9 cellular contexts compared by ENCODE assay signal in the genomic region with DNA sequence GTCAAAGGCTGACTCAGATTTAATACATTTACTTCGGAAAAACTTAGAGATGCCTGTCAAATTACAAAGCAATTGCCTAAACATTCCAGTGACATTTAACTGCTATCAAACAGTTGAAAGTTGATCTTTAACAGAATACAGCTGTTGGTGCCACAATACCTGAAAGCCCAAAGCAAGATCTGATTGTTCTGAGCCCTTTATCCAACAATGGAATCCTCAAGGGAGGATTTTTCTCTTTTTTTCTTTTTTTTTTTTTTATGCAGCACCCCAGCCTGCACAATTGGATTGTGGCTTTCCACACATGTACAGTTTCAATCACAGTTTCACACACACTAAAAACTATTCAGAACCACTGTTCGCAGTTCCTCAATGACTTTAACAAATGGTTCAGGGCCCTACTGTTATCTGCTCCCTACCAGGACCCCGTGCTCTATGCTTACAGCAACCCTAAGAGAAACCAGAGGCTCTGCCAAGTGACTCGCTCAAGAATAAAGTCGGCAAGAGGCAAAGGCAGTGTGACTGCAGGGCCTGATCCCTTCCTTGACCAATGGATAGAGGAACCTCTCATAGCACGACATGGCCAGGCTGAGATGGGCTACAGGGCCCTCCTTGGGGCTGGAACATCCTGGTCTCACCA. TPM values are rescaled to one million over a fixed set of nuclear protein-coding genes. Genes with fewer than 3 reads are reported as not detected.
DNase-seq lines count a peak whose midpoint lies in the region; ATAC-seq, FAIRE-seq and TF ChIP-seq lines count a peak whose summit lies in the region.
"Had no signal": no experiment of that assay in that cellular context is flagged by ENCODE, and none has a peak within 500 bp of the region (broad histone marks: within the 10 kb centered on the region; RNA-seq: fewer than 3 reads in every experiment).

No MANE protein-coding gene starts in this region.

- H3K4me1 ChIP-seq in osteoblast (ENCODE audit: insufficient read depth, low read length) (peaks cover 21% of the 10 kb centered on the region), thyroid gland (no peaks in the 10 kb centered on the region), small intestine (ENCODE audit: control insufficient read depth in 2 of 2, insufficient read depth in 1 of 2, low read depth in 1 of 2, low read length in 1 of 2) (peaks cover 0 to 11% of the 10 kb centered on the region in 2 donors)

- no peak for TF ChIP-seq POLR2A in thyroid gland (IDR thresholded peaks at IDR 0.05)

- H3K4me3 ChIP-seq in osteoblast (ENCODE audit: insufficient read depth, low read length) (no peak overlapping the region), thyroid gland (replicated peaks in 1 of 3) (no peak overlapping the region), small intestine (ENCODE audit: low read depth in 1 of 2, low read length in 2 of 2) (no peak overlapping the region)

- peak overlapping the region; percentile 62 for H3K4me2 ChIP-seq in osteoblast (ENCODE audit: insufficient read depth, low read length)

- TF ChIP-seq CTCF in osteoblast (IDR thresholded peaks at IDR 0.05; ENCODE audit: extremely low read depth, low read depth, low read length) (no peak), thyroid gland (IDR thresholded peaks at IDR 0.05) (no peak)

- ATAC-seq in GM19025 (IDR thresholded peaks at IDR 0.05; ENCODE audit: low read depth, unreplicated experiment) = peak; percentile 89
- peak; percentile 51 for ATAC-seq in HG02970 (IDR thresholded peaks at IDR 0.05; ENCODE audit: low FRiP score, unreplicated experiment)

- DNase-seq in amniotic epithelial cell (ENCODE audit: low read depth) (peak; percentile 61), osteoblast (ENCODE audit: insufficient read length, low spot score, missing footprints) (peak; percentile 38), superior temporal gyrus (ENCODE audit: extremely low spot score) (no peak), thyroid gland (no peak), small intestine (no peak), DMS79 treated with DMSO at 0.1 percent for 48 hours (lab: John Stamatoyannopoulos, UW) (no peak)
- DNase-seq: Kasumi-1 had no signal

- H3K9me3 ChIP-seq in osteoblast (ENCODE audit: low read depth, low read length) (no peaks in the 10 kb centered on the region), thyroid gland (no peaks in the 10 kb centered on the region), small intestine (ENCODE audit: control insufficient read depth, low read depth) (no peaks in the 10 kb centered on the region)

- intact Hi-C loops in thyroid gland (cut with DNase I) = no loop called here

- H3K27me3 ChIP-seq in osteoblast (ENCODE audit: insufficient read depth, low read length) (no peaks in the 10 kb centered on the region), thyroid gland (no peaks in the 10 kb centered on the region), small intestine (ENCODE audit: control insufficient read depth in 2 of 2, insufficient read depth in 2 of 2, low read length in 2 of 2) (no peaks in the 10 kb centered on the region)

- H2AFZ ChIP-seq in osteoblast (ENCODE audit: low read length) = peak overlapping the region; percentile 47

- WGBS in thyroid gland, 2 donors = 69 to 71% methylated on average over 6 of the region's 6 CpGs
- 57 to 69% (median 59%) methylated on average over 6 of the region's 6 CpGs for WGBS in small intestine, 3 donors

- H3K79me2 ChIP-seq in osteoblast (ENCODE audit: insufficient read depth, low read length) = peaks cover 68% of the 10 kb centered on the region

- H4K20me1 ChIP-seq in osteoblast (ENCODE audit: insufficient read depth, low read length) = peaks cover 5% of the 10 kb centered on the region

- no peak for FAIRE-seq in small intestine (lab: Jason Lieb, UNC)

- H3K27ac ChIP-seq in osteoblast (ENCODE audit: low read depth, low read length) = peak overlapping the region; percentile 27
- H3K27ac ChIP-seq in thyroid gland = no peak overlapping the region
- H3K27ac ChIP-seq in small intestine (ENCODE audit: low read depth in 1 of 2, low read length in 1 of 2) = no peak overlapping the region

- H3K36me3 ChIP-seq in osteoblast (ENCODE audit: insufficient read depth, low read length) (no peaks in the 10 kb centered on the region), thyroid gland (no peaks in the 10 kb centered on the region), small intestine (ENCODE audit: control insufficient read depth in 2 of 2, insufficient read depth in 2 of 2, low read length in 2 of 2) (no peaks in the 10 kb centered on the region)

RNA-seq across cellular contexts. Expression of gene EPB41L2, which starts 33.3 kb away (rescaled TPM):
- total RNA-seq in osteoblast = 46.9 and 47.4 TPM in 2 replicates
- total RNA-seq in thyroid gland = 100 to 1,000 TPM in 1 of 4 donors, 10 to 100 TPM in 3; 58.8 to 105 (median 81.3) TPM
- polyA plus RNA-seq in small intestine = 10 to 100 TPM; 14.8 to 43.6 (median 18.6) TPM

Comparison
In these comparisons a context has a peak if more than half of its experiments do, and no peak if none do; other contexts are left out.
1. DNase-seq: peak in amniotic epithelial cell (single experiment) and osteoblast (single experiment); none in superior temporal gyrus (single experiment), thyroid gland (0 of 2), small intestine (single experiment) and DMS79 treated with DMSO at 0.1 percent for 48 hours (single experiment).